Comparison of ENCODE assay signal across 10 cellular contexts in the genomic region with DNA sequence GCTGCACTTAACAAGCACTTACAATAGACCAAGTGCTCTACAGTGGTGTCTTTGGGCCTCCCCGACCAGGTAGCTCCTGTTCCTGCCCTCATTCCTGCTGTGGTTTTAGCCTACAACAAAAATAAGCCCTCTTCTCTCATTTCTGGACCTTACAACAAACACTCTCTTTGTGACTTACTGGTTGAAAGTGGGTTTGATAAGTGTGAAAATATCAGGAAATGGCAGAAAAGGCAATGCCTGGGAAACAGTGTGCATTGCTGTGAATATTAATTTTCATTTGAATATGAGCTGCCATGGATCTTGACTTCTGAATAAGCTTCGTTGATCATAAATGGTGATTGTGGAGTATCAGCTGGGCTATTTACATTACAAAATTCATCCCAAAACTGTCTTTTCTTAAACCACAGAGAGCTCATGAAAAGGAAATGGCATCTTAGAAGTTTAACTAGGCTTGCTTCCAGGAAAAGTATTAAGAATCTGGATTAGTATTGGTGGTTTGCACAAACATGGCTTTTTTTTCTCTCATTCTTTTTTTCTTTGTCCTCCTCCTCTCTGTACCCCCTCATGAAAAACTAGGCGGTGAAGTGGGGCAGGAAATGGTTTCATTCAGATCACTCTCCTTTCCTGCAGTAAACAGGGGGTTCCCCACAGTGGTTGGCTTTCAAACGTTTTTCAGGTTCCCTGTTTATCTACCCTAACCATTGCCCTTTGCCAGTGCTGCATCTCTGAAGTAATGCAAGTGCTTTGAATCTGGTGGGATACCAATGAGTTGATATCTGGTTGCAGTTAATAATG. TPM values are rescaled to one million over a fixed set of nuclear protein-coding genes. Genes with fewer than 3 reads are reported as not detected.
DNase-seq lines count a peak whose midpoint lies in the region; ATAC-seq and TF ChIP-seq lines count a peak whose summit lies in the region.
"Had no signal": no experiment of that assay in that cellular context is flagged by ENCODE, and none has a peak within 500 bp of the region (broad histone marks: within the 10 kb centered on the region; RNA-seq: fewer than 3 reads in every experiment).

No MANE protein-coding gene starts in this region.

- ATAC-seq in GM18858 (IDR thresholded peaks at IDR 0.05; ENCODE audit: unreplicated experiment) (peak; percentile 86), GM21576 (IDR thresholded peaks at IDR 0.05; ENCODE audit: unreplicated experiment) (peak; percentile 92), HG03565 (IDR thresholded peaks at IDR 0.05; ENCODE audit: unreplicated experiment) (peak; percentile 89), SK-N-SH treated with all-trans-retinoic acid at 6 μM for 48 hours (no peak)
- ATAC-seq: Panc1 had no signal

- H3K4me3 ChIP-seq in esophagus muscularis mucosa, result no peak overlapping the region

- DNase-seq in esophagus muscularis mucosa (ENCODE audit: extremely low spot score), result peak; percentile 64
- no peak for DNase-seq in hippocampal formation (lab: John Stamatoyannopoulos, UW)
- DNase-seq in dedifferentiated amniotic fluid mesenchymal stem cell (ENCODE audit: extremely low spot score), result no peak
- DNase-seq in COLO668 (lab: John Stamatoyannopoulos, UW; ENCODE audit: unreplicated experiment), result no peak
- DNase-seq: kidney had no signal

- H3K4me1 ChIP-seq in esophagus muscularis mucosa, result no peaks in the 10 kb centered on the region

- no peaks in the 10 kb centered on the region for H3K27me3 ChIP-seq in esophagus muscularis mucosa

- H3K27ac ChIP-seq in esophagus muscularis mucosa (replicated peaks in 1 of 4), result no peak overlapping the region

- H3K36me3 ChIP-seq in esophagus muscularis mucosa, result peaks cover 0 to 23% (median 9%) of the 10 kb centered on the region in 4 donors

- no peak for TF ChIP-seq CTCF in esophagus muscularis mucosa (IDR thresholded peaks at IDR 0.05)

- no peak for TF ChIP-seq EP300 in esophagus muscularis mucosa (IDR thresholded peaks at IDR 0.05)

- WGBS in esophagus muscularis mucosa, result 49% methylated on average over 4 of the region's 4 CpGs

- H3K9me3 ChIP-seq in esophagus muscularis mucosa, result no peaks in the 10 kb centered on the region

- intact Hi-C loops in esophagus muscularis mucosa (cut with DNase I), result no loop called here

- TF ChIP-seq POLR2A in esophagus muscularis mucosa (IDR thresholded peaks at IDR 0.05; ENCODE audit: low read depth), result no peak

TF ChIP-seq in SK-N-SH treated with all-trans-retinoic acid at 6 μM for 48 hours, 23 proteins besides CTCF, POLR2A, EP300 and RAD21:
- TF ChIP-seq CSDC2 (CRISPR knock-in tag; IDR thresholded peaks at IDR 0.05) (no peak), CREB5 (CRISPR knock-in tag; IDR thresholded peaks at IDR 0.05; ENCODE audit: low read depth) (no peak), OSR1 (CRISPR knock-in tag; IDR thresholded peaks at IDR 0.05) (no peak), CSRNP3 (CRISPR knock-in tag; IDR thresholded peaks at IDR 0.05) (no peak), ESRRG (CRISPR knock-in tag; IDR thresholded peaks at IDR 0.05) (no peak), RARB (CRISPR knock-in tag; IDR thresholded peaks at IDR 0.05) (no peak), TCF4 (CRISPR knock-in tag; IDR thresholded peaks at IDR 0.05; ENCODE audit: borderline replicate concordance) (no peak)

RNA-seq across cellular contexts. Expression of gene NR4A3, which starts 29.5 kb away (rescaled TPM):
- 10 to 100 TPM in 1 of 4 donors, 1 to 10 TPM in 3; 1.2 to 17.4 (median 1.9) TPM for total RNA-seq in esophagus muscularis mucosa

RNA-seq across cellular contexts. Expression of gene STX17, which starts 55.2 kb away (rescaled TPM):
- 10 to 100 TPM; 29.3 to 46.7 (median 38.4) TPM for total RNA-seq in esophagus muscularis mucosa
